Comparison of ENCODE assay signal across 31 cellular contexts in genomic region chr4:162408309-162408708, GRCh38.
DNase-seq lines count a peak whose midpoint lies in the region; ATAC-seq and TF ChIP-seq lines count a peak whose summit lies in the region.
"Had no signal": no experiment of that assay in that cellular context is flagged by ENCODE, and none has a peak within 500 bp of the region (broad histone marks: within the 10 kb centered on the region; RNA-seq: fewer than 3 reads in every experiment).

No MANE protein-coding gene starts in this region.

- H3K9me3 Mint-ChIP-seq in CD4-positive, alpha-beta T cell = no peaks in the 10 kb centered on the region
- H3K9me3 Mint-ChIP-seq: endodermal cell, nephron progenitor cell had no signal

- H3K27ac ChIP-seq in colonic mucosa (peak overlapping the region; percentile 68), mucosa of rectum (ENCODE audit: low read depth in 2 of 2, low read length in 2 of 2) (peak overlapping the region; percentile 48 to 89), upper lobe of right lung (no peak overlapping the region)
- no peak overlapping the region for H3K27ac ChIP-seq in CD4-positive, alpha-beta T cell (ENCODE audit: low read depth, low read length)
- H3K27ac ChIP-seq: A549, skin epidermis, vagina had no signal

- H3K27ac Mint-ChIP-seq in CD4-positive, alpha-beta T cell = no peak overlapping the region
- H3K27ac Mint-ChIP-seq: CD8-positive, alpha-beta T cell; endodermal cell; nephron progenitor cell; T-helper 17 cell had no signal

- H3K4me3 ChIP-seq in colonic mucosa = no peak overlapping the region
- H3K4me3 ChIP-seq in mucosa of rectum (ENCODE audit: low read length in 2 of 2) = peak overlapping the region in 1 of 2 donors; percentile 10
- H3K4me3 ChIP-seq in upper lobe of right lung = no peak overlapping the region
- H3K4me3 ChIP-seq: A549, skin epidermis, vagina had no signal

- TF ChIP-seq CTCF in colonic mucosa (IDR thresholded peaks at IDR 0.05) (no peak), upper lobe of right lung (IDR thresholded peaks at IDR 0.05) (no peak)
- TF ChIP-seq CTCF in CD4-positive, alpha-beta T cell (IDR thresholded peaks at IDR 0.05) = no peak

- POLR2A ChIA-PET in CD4-positive, alpha-beta T cell (lab: Charles Lee) = no interaction called here

- H3K9me3 ChIP-seq in colonic mucosa (no peaks in the 10 kb centered on the region), mucosa of rectum (ENCODE audit: control insufficient read depth in 2 of 2, low read length in 2 of 2) (peaks cover 0 to 2% of the 10 kb centered on the region in 2 donors), upper lobe of right lung (no peaks in the 10 kb centered on the region)
- H3K9me3 ChIP-seq in CD4-positive, alpha-beta T cell (ENCODE audit: control insufficient read depth, low read length) = no peaks in the 10 kb centered on the region
- H3K9me3 ChIP-seq: A549, vagina had no signal

- intact Hi-C loops in Right ventricle myocardium superior (cut with DNase I) = no loop called here
- intact Hi-C loops in cardiac septum (cut with DNase I) = no loop called here
- intact Hi-C loops in colonic mucosa (cut with DNase I) = no loop called here
- intact Hi-C loops in upper lobe of right lung (cut with DNase I) = no loop called here
- intact Hi-C loops in CD4-positive, alpha-beta T cell (cut with DNase I, micrococcal nuclease) = no loop called here

- no peaks in the 10 kb centered on the region for H3K36me3 Mint-ChIP-seq in CD4-positive, alpha-beta T cell (ENCODE audit: low read depth)
- H3K36me3 Mint-ChIP-seq: CD8-positive, alpha-beta T cell had no signal

- DNase-seq in Right ventricle myocardium superior (peak; percentile 47), cardiac septum (ENCODE audit: low spot score) (no peak), colonic mucosa (peak; percentile 55), upper lobe of right lung (no peak)
- no peak for DNase-seq in CD4-positive, alpha-beta T cell
- DNase-seq: activated CD4-positive, alpha-beta T cell treated with anti-CD3 and anti-CD28 coated beads, Interleukin-2, amount 50 U/mL, for 48 hours; activated gamma-delta T cell treated with Interleukin-2 at 50 U/mL for 16 hours; activated T-cell treated with anti-CD3 and anti-CD28 coated beads, Interleukin-2, amount 50 U/mL, for 48 hours; CD8-positive, alpha-beta T cell; central memory CD4-positive, alpha-beta T cell; dermis blood vessel endothelial cell; DMS153; HCEC 1CT; head of caudate nucleus; IMR-90; islet precursor cell; MV-4-11; NCI-H146; NCI-H446; nephron progenitor cell; stimulated activated naive CD4-positive, alpha-beta T cell treated with Interleukin-2 at 50 U/mL for 16 hours; T-helper 17 cell had no signal

- H3K4me3 Mint-ChIP-seq in CD4-positive, alpha-beta T cell = no peak overlapping the region
- H3K4me3 Mint-ChIP-seq: CD8-positive, alpha-beta T cell; endodermal cell; nephron progenitor cell; T-helper 17 cell had no signal

- CTCF ChIA-PET in CD4-positive, alpha-beta T cell (lab: Charles Lee) = no interaction called here

- H3K4me1 ChIP-seq in colonic mucosa (peaks cover 11% of the 10 kb centered on the region), mucosa of rectum (ENCODE audit: control insufficient read depth in 2 of 2, insufficient read depth in 2 of 2, low read length in 2 of 2) (peaks cover 6 to 19% of the 10 kb centered on the region in 2 donors), upper lobe of right lung (no peaks in the 10 kb centered on the region)
- H3K4me1 ChIP-seq: A549, vagina had no signal

- no peaks in the 10 kb centered on the region for H3K4me1 Mint-ChIP-seq in CD4-positive, alpha-beta T cell (ENCODE audit: low read depth)
- H3K4me1 Mint-ChIP-seq: endodermal cell, nephron progenitor cell, T-helper 17 cell had no signal

- H3K27me3 Mint-ChIP-seq in CD4-positive, alpha-beta T cell = no peaks in the 10 kb centered on the region
- H3K27me3 Mint-ChIP-seq: T-helper 17 cell had no signal

- H3K36me3 ChIP-seq in colonic mucosa = no peaks in the 10 kb centered on the region
- H3K36me3 ChIP-seq in mucosa of rectum (ENCODE audit: control insufficient read depth in 2 of 2, insufficient read depth in 2 of 2, low read length in 2 of 2) = no peaks in the 10 kb centered on the region
- H3K36me3 ChIP-seq in upper lobe of right lung = no peaks in the 10 kb centered on the region
- H3K36me3 ChIP-seq: vagina had no signal

- H3K9ac ChIP-seq in colonic mucosa (ENCODE audit: low read depth in 2 of 2, low read length in 2 of 2) (no peak overlapping the region), mucosa of rectum (ENCODE audit: low read depth in 1 of 2, low read length in 2 of 2) (no peak overlapping the region)

- H3K27me3 ChIP-seq in colonic mucosa = no peaks in the 10 kb centered on the region
- H3K27me3 ChIP-seq in mucosa of rectum (ENCODE audit: control insufficient read depth in 2 of 2, insufficient read depth in 2 of 2, low read length in 2 of 2) = no peaks in the 10 kb centered on the region
- no peaks in the 10 kb centered on the region for H3K27me3 ChIP-seq in upper lobe of right lung
- H3K27me3 ChIP-seq in CD4-positive, alpha-beta T cell (ENCODE audit: control insufficient read depth, insufficient read depth, low read length) = no peaks in the 10 kb centered on the region
- H3K27me3 ChIP-seq: vagina had no signal

- ATAC-seq in Right ventricle myocardium superior (ENCODE audit: poor library complexity) (peak; percentile 62), upper lobe of right lung (peak; percentile 35), GM19455 (IDR thresholded peaks at IDR 0.05; ENCODE audit: unreplicated experiment) (no peak), HG02885 (IDR thresholded peaks at IDR 0.05; ENCODE audit: poor library complexity, unreplicated experiment) (no peak)
- no peak for ATAC-seq in CD4-positive, alpha-beta T cell (ENCODE audit: poor library complexity)
- ATAC-seq: A549; activated CD4-positive, CD25-positive, alpha-beta regulatory T cell treated with anti-CD3 and anti-CD28 coated beads, Interleukin-2, amount 50 U/mL, for 24 hours; CD8-positive, alpha-beta T cell; esophagus mucosa; T-helper 17 cell had no signal

Comparison
In these comparisons a context has a peak if more than half of its experiments do, and no peak if none do; other contexts are left out.
1. DNase-seq: peak in Right ventricle myocardium superior (single experiment) and colonic mucosa (single experiment); none in cardiac septum (single experiment), upper lobe of right lung (single experiment) and CD4-positive, alpha-beta T cell (0 of 10).
2. ATAC-seq: peak in Right ventricle myocardium superior (single experiment) and upper lobe of right lung (single experiment); none in CD4-positive, alpha-beta T cell (single experiment), GM19455 (single experiment) and HG02885 (single experiment).
3. H3K27ac ChIP-seq: peak in colonic mucosa (single experiment) and mucosa of rectum (2 of 2); none in upper lobe of right lung (single experiment) and CD4-positive, alpha-beta T cell (single experiment).